23 cellular contexts compared by ENCODE assay signal in the genomic region with DNA sequence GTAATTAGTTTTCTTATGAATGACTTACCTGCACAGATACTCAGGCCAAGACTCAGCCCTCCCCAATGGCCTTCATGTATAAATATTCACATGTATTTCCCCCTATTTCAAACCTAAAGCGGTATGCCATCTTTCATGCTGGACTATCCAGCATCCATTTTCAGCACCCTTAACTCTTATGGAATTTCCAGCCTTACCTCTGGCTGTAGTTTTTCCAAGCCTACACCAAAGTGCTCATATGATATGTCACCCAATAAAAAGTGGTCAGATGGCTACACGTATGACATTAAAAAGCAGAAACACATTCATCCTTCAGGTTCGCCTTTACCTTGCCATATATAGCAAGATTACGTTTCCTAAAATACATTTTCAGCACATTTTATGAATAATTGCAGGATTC.
DNase-seq lines count a peak whose midpoint lies in the region; ATAC-seq and TF ChIP-seq lines count a peak whose summit lies in the region.
"Had no signal": no experiment of that assay in that cellular context is flagged by ENCODE, and none has a peak within 500 bp of the region (broad histone marks: within the 10 kb centered on the region; RNA-seq: fewer than 3 reads in every experiment).

No MANE protein-coding gene starts in this region.

- H3K9me3 Mint-ChIP-seq in neural progenitor cell = no peaks in the 10 kb centered on the region
- H3K9me3 Mint-ChIP-seq: activated CD4-positive, alpha-beta memory T cell treated with anti-CD3 and anti-CD28 coated beads, Interleukin-2, amount 10 ng/mL, durations not matched to agents 7 days and 5 days; activated T-cell treated with anti-CD3 and anti-CD28 coated beads, Interleukin-2, amount 50 U/mL, for 24 hours had no signal

- WGBS in aorta, 2 donors = 26 to 27% methylated on average over 4 of the region's 4 CpGs

- no peaks in the 10 kb centered on the region for H3K79me2 ChIP-seq in neural progenitor cell (ENCODE audit: low read depth)

- peaks cover 37% of the 10 kb centered on the region for H3F3A ChIP-seq in neural progenitor cell (ENCODE audit: low read depth)

- H3K27ac Mint-ChIP-seq in neural progenitor cell = no peak overlapping the region
- H3K27ac Mint-ChIP-seq: activated naive CD8-positive, alpha-beta T cell; activated T-cell treated with anti-CD3 and anti-CD28 coated beads, Interleukin-2, amount 50 U/mL, for 24 hours; immature natural killer cell; progenitor cell of endocrine pancreas had no signal

- H3K4me3 ChIP-seq in HAP-1 = peak overlapping the region; percentile 48
- H3K4me3 ChIP-seq in astrocyte of the spinal cord (ENCODE audit: low read depth, low read length) = peak overlapping the region; percentile 55
- no peak overlapping the region for H3K4me3 ChIP-seq in neural progenitor cell
- H3K4me3 ChIP-seq in aorta (ENCODE audit: low read length in 2 of 2) = no peak overlapping the region
- H3K4me3 ChIP-seq: lower lobe of right lung, skin epidermis had no signal

- in situ Hi-C loops in HAP-1 (cut with MboI; ENCODE audit: low sequenced_read_pairs) (loop anchor here (5.0 to 10.0 kb wide), 6 partner anchors 133 to 1263 kb away; a partner anchor contains a TSS), astrocyte of the spinal cord (cut with HindIII; ENCODE audit: low sequenced_read_pairs) (loop anchor here (25.0 kb wide), 1 partner anchor 540 kb away; no protein-coding TSS in a partner anchor)

- intact Hi-C loops in aorta (cut with DNase I) = no loop called here

- no peaks in the 10 kb centered on the region for H3K36me3 Mint-ChIP-seq in neural progenitor cell
- H3K36me3 Mint-ChIP-seq: immature natural killer cell had no signal

- TF ChIP-seq CTCF in astrocyte of the spinal cord (IDR thresholded peaks at IDR 0.05; ENCODE audit: low read depth, low read length) (no peak), neural progenitor cell (IDR thresholded peaks at IDR 0.05) (no peak)

- H3K4me1 ChIP-seq in HAP-1 (peaks cover 7% of the 10 kb centered on the region), neural progenitor cell (peaks cover 11% of the 10 kb centered on the region), aorta (ENCODE audit: control insufficient read depth in 1 of 2, insufficient read depth in 2 of 2, low read length in 2 of 2) (no peaks in the 10 kb centered on the region)
- H3K4me1 ChIP-seq: BE2C had no signal

- peaks cover 78% of the 10 kb centered on the region for H3K27me3 Mint-ChIP-seq in neural progenitor cell (ENCODE audit: insufficient read depth, low read depth)

- H3K36me3 ChIP-seq in HAP-1 (replicated peaks) (no peaks in the 10 kb centered on the region), neural progenitor cell (no peaks in the 10 kb centered on the region), aorta (ENCODE audit: control insufficient read depth in 1 of 2, insufficient read depth in 2 of 2, low read length in 1 of 2) (no peaks in the 10 kb centered on the region)
- H3K36me3 ChIP-seq: BE2C, lower lobe of right lung had no signal

- H3K4me2 ChIP-seq in neural progenitor cell = no peak overlapping the region

- DNase-seq in HAP-1 (ENCODE audit: low spot score in 2 of 2) (no peak), NCI-H69 (lab: John Stamatoyannopoulos, UW) (peak; percentile 79), astrocyte of the spinal cord (ENCODE audit: low read depth, low spot score) (no peak), neural progenitor cell (ENCODE audit: low spot score) (no peak), aorta (no peak), NCI-H2171 (lab: John Stamatoyannopoulos, UW) (no peak)
- no peak for DNase-seq in activated CD4-positive, CD25-positive, alpha-beta regulatory T cell treated with anti-CD3 and anti-CD28 coated beads, Interleukin-2, amount 50 U/mL, for 72 hours
- DNase-seq: activated CD4-positive, alpha-beta memory T cell treated with anti-CD3 and anti-CD28 coated beads, Interleukin-2, amount 10 ng/mL, durations not matched to agents 7 days and 5 days; activated T-cell treated with anti-CD3 and anti-CD28 coated beads, Interleukin-2, amount 50 U/mL, for 24 hours; BE2C; Caco-2; effector memory CD4-positive, alpha-beta T cell; immature natural killer cell; lower lobe of right lung; NCI-H1694 treated with DMSO at 0.1 percent for 48 hours; NCI-H446; NK-92 treated with Interleukin-12 subunit alpha and Interleukin-12 subunit beta, amount 100 ng/mL, for 24 hours; stimulated activated CD4-positive, alpha-beta T cell treated with anti-CD3 and anti-CD28 coated beads, Interleukin-4, amount 100 ng/mL, for 24 hours had no signal

- H3K27me3 ChIP-seq in HAP-1 (ENCODE audit: low read depth) (no peaks in the 10 kb centered on the region), neural progenitor cell (peaks cover 100% of the 10 kb centered on the region), aorta (ENCODE audit: control insufficient read depth in 1 of 2, insufficient read depth in 2 of 2, low read length in 1 of 2) (no peaks in the 10 kb centered on the region)

- H3K4me3 Mint-ChIP-seq in neural progenitor cell = peak overlapping the region; percentile 82
- H3K4me3 Mint-ChIP-seq: activated naive CD8-positive, alpha-beta T cell; activated T-cell treated with anti-CD3 and anti-CD28 coated beads, Interleukin-2, amount 50 U/mL, for 24 hours; central memory CD8-positive, alpha-beta T cell had no signal

- H3K9me3 ChIP-seq in HAP-1 = no peaks in the 10 kb centered on the region
- no peaks in the 10 kb centered on the region for H3K9me3 ChIP-seq in neural progenitor cell (ENCODE audit: low read depth)
- H3K9me3 ChIP-seq in aorta (ENCODE audit: control insufficient read depth, low read length) = no peaks in the 10 kb centered on the region
- H3K9me3 ChIP-seq: BE2C, Caco-2, lower lobe of right lung had no signal

- no peak overlapping the region for H3K27ac ChIP-seq in neural progenitor cell
- no peak overlapping the region for H3K27ac ChIP-seq in aorta (ENCODE audit: low read depth in 1 of 2, low read length in 2 of 2)
- H3K27ac ChIP-seq: lower lobe of right lung, skin epidermis, VCaP had no signal

- H2AFZ ChIP-seq in neural progenitor cell (replicated peaks) = no peak overlapping the region

- no peak for ATAC-seq in aorta (ENCODE audit: low FRiP score)
- ATAC-seq: lower lobe of right lung had no signal

- H4K20me1 ChIP-seq in neural progenitor cell (ENCODE audit: low read depth) = peaks cover 94% of the 10 kb centered on the region

- H3K4me1 Mint-ChIP-seq in neural progenitor cell = peaks cover 46% of the 10 kb centered on the region

- H3K9ac ChIP-seq in neural progenitor cell = no peak overlapping the region

Comparison
In these comparisons a context has a peak if more than half of its experiments do, and no peak if none do; other contexts are left out.
1. H3K4me3 ChIP-seq: peak in HAP-1 (single experiment) and astrocyte of the spinal cord (single experiment); none in neural progenitor cell (single experiment) and aorta (0 of 2).